8 cellular contexts compared by ENCODE assay signal in genomic region chr1:16960560-16961296, GRCh38. TPM values are rescaled to one million over a fixed set of nuclear protein-coding genes. Genes with fewer than 3 reads are reported as not detected.
A peak's percentile ranks its signal among the peaks of the same experiment; 100 is the strongest.
DNase-seq lines count a peak whose midpoint lies in the region; ATAC-seq and TF ChIP-seq lines count a peak whose summit lies in the region.

No MANE protein-coding gene starts in this region.

- H3K36me3 Mint-ChIP-seq in endothelial cell (ENCODE audit: low read depth, unreplicated experiment): peaks cover 7% of the 10 kb centered on the region

- H3K4me3 Mint-ChIP-seq in endothelial cell (ENCODE audit: unreplicated experiment): peak overlapping the region; percentile 59

- peak; percentile 35 for DNase-seq in DMS79 treated with DMSO at 0.1 percent for 48 hours (lab: John Stamatoyannopoulos, UW)
- peak; percentile 76 for DNase-seq in HEK293T (ENCODE audit: extremely low spot score)
- peak; percentile 69 for DNase-seq in NCI-H510A (lab: John Stamatoyannopoulos, UW)
- peak; percentile 28 to 58 for DNase-seq in activated CD8-positive, alpha-beta memory T cell treated with anti-CD3 and anti-CD28 coated beads for 1 hour (ENCODE audit: extremely low read depth in 1 of 2, low read depth in 1 of 2)
- peak; percentile 92 for DNase-seq in endothelial cell (ENCODE audit: low spot score)
- peak; percentile 29 for DNase-seq in middle frontal gyrus (ENCODE audit: extremely low spot score, low spot score)
- peak; percentile 42 to 49 for DNase-seq in stimulated activated CD8-positive, alpha-beta memory T cell treated with anti-CD3 and anti-CD28 coated beads, Interleukin-2, amount 100 ng/mL, for 1 hour (ENCODE audit: low read depth in 2 of 2)

- CTCF ChIA-PET in HEK293T (lab: Yijun Ruan, JAX): interaction anchor here (0.6 to 1.8 kb wide), 9 partner anchors 9 to 340 kb away, joined by 3 to 18 read pairs (median 6); no protein-coding TSS in a partner anchor

- ATAC-seq in HG02763 (IDR thresholded peaks at IDR 0.05; ENCODE audit: unreplicated experiment): no peak

- no peaks in the 10 kb centered on the region for H3K4me1 Mint-ChIP-seq in endothelial cell (ENCODE audit: unreplicated experiment)

- peak; percentile 63 for TF ChIP-seq CTCF in endothelial cell (IDR thresholded peaks at IDR 0.05; ENCODE audit: unreplicated experiment)

- H3K27ac Mint-ChIP-seq in endothelial cell (ENCODE audit: unreplicated experiment): no peak overlapping the region

- POLR2A ChIA-PET in HEK293T (lab: Yijun Ruan, JAX): interaction anchor here (0.6 to 2.2 kb wide), 9 partner anchors 9 to 90 kb away, joined by 3 to 8 read pairs (median 3); partner anchors contain the start of gene MFAP2

- H3K9me3 Mint-ChIP-seq in endothelial cell (ENCODE audit: unreplicated experiment): no peaks in the 10 kb centered on the region

- H3K27me3 Mint-ChIP-seq in endothelial cell (ENCODE audit: unreplicated experiment): peaks cover 3% of the 10 kb centered on the region

TF ChIP-seq in HEK293T, 16 proteins besides CTCF, POLR2A, EP300 and RAD21:
- TF ChIP-seq FOXK2 (IDR thresholded peaks at IDR 0.05) (no peak), NFRKB (IDR thresholded peaks at IDR 0.05) (no peak), ARNT (IDR thresholded peaks at IDR 0.05) (no peak), SUZ12 (IDR thresholded peaks at IDR 0.05) (no peak), L3MBTL2 (conservative IDR thresholded peaks at IDR 0.05) (no peak), BHLHE40 (IDR thresholded peaks at IDR 0.05; ENCODE audit: borderline replicate concordance) (no peak), ELF4 (IDR thresholded peaks at IDR 0.05) (no peak), HDGF (IDR thresholded peaks at IDR 0.05; ENCODE audit: borderline replicate concordance) (no peak), TARDBP (IDR thresholded peaks at IDR 0.05) (no peak), ZNF384 (IDR thresholded peaks at IDR 0.05) (no peak), LEF1 (IDR thresholded peaks at IDR 0.05; ENCODE audit: borderline replicate concordance) (no peak; the same call in 1 of the 2 replicates), SP1 (IDR thresholded peaks at IDR 0.05) (no peak), FOXM1 (IDR thresholded peaks at IDR 0.05; ENCODE audit: borderline replicate concordance) (no peak), FOXA1 (IDR thresholded peaks at IDR 0.05) (no peak), CTBP1 (IDR thresholded peaks at IDR 0.05; ENCODE audit: borderline replicate concordance) (no peak)

RNA-seq across cellular contexts. Expression of gene MFAP2, which starts 19.7 kb away (rescaled TPM):
- 154 TPM for total RNA-seq in endothelial cell (ENCODE audit: unreplicated experiment)

RNA-seq across cellular contexts. Expression of gene CROCC, which starts 39.0 kb away (rescaled TPM):
- 38.9 TPM for total RNA-seq in endothelial cell (ENCODE audit: unreplicated experiment)

RNA-seq across cellular contexts. Expression of gene ATP13A2, which starts 51.0 kb away (rescaled TPM):
- 55.6 TPM for total RNA-seq in endothelial cell (ENCODE audit: unreplicated experiment)

Comparison
In these comparisons a context has a peak if more than half of its experiments do, and no peak if none do; other contexts are left out.
1. DNase-seq: peak in every context shown above with its lines; median percentile 92 in endothelial cell; 76 in HEK293T; 69 in NCI-H510A; 46 in stimulated activated CD8-positive, alpha-beta memory T cell treated with anti-CD3 and anti-CD28 coated beads, Interleukin-2, amount 100 ng/mL, for 1 hour; 43 in activated CD8-positive, alpha-beta memory T cell treated with anti-CD3 and anti-CD28 coated beads for 1 hour; 35 in DMS79 treated with DMSO at 0.1 percent for 48 hours; 29 in middle frontal gyrus.